ENCODE assay signal across 15 cellular contexts in the genomic region with DNA sequence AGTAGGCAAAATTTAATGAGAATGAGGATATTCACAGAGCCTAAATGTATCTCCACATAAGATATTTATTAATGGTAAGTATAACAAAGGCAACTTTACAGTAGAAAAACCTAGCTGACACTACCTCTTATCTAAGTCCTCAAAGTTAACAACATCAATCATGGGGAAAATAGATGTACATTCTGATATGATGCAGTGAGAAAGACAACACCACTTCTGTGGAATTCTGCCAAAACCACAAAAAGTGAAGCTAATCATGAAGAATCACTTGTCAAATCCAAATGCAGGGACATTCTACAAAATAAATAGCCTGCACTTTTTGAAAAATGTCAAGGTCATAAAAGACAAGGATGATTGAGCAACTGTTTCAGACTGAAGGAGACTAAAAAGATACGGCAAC. TPM values are rescaled to one million over a fixed set of nuclear protein-coding genes. Genes with fewer than 3 reads are reported as not detected.
DNase-seq lines count a peak whose midpoint lies in the region; ATAC-seq and TF ChIP-seq lines count a peak whose summit lies in the region.
"Had no signal": no experiment of that assay in that cellular context is flagged by ENCODE, and none has a peak within 500 bp of the region (broad histone marks: within the 10 kb centered on the region; RNA-seq: fewer than 3 reads in every experiment).

No MANE protein-coding gene starts in this region.

- no peaks in the 10 kb centered on the region for H3K27me3 Mint-ChIP-seq in MCF 10A (ENCODE audit: insufficient read depth, unreplicated experiment)
- peaks cover 4% of the 10 kb centered on the region for H3K27me3 Mint-ChIP-seq in activated T-helper 1 cell treated with anti-CD3 and anti-CD28 coated beads, Interleukin-12 subunit alpha, Interleukin-12 subunit beta, Interleukin-2, Interleukin-4 antibody, amounts not matched to agents 30 ng/mL and 10 ng/mL and 1 ng/mL, durations not matched to agents 14 hours and 24 hours and 36 hours (ENCODE audit: insufficient read depth)
- no peaks in the 10 kb centered on the region for H3K27me3 Mint-ChIP-seq in CD4-positive, alpha-beta T cell

- H3K27ac Mint-ChIP-seq in MCF 10A (ENCODE audit: low read depth, unreplicated experiment) = no peak overlapping the region
- H3K27ac Mint-ChIP-seq in activated T-helper 1 cell treated with anti-CD3 and anti-CD28 coated beads, Interleukin-12 subunit alpha, Interleukin-12 subunit beta, Interleukin-2, Interleukin-4 antibody, amounts not matched to agents 30 ng/mL and 10 ng/mL and 1 ng/mL, durations not matched to agents 14 hours and 24 hours and 36 hours = peak overlapping the region; percentile 0
- no peak overlapping the region for H3K27ac Mint-ChIP-seq in CD4-positive, alpha-beta T cell
- H3K27ac Mint-ChIP-seq: CD8-positive, alpha-beta T cell had no signal

- H3K4me1 ChIP-seq in breast epithelium = no peaks in the 10 kb centered on the region
- H3K4me1 ChIP-seq: BE2C, Caco-2 had no signal

- DNase-seq in MCF 10A (ENCODE audit: unreplicated experiment) (peak; percentile 28), breast epithelium (ENCODE audit: low spot score in 2 of 2) (no peak), M059J (ENCODE audit: low read depth) (peak; percentile 71), NCI-H2196 (lab: John Stamatoyannopoulos, UW; ENCODE audit: unreplicated experiment) (no peak), left lobe of liver (ENCODE audit: low spot score) (no peak), GM19238 (ENCODE audit: insufficient read length, low spot score) (no peak)
- no peak for DNase-seq in activated T-helper 1 cell treated with anti-CD3 and anti-CD28 coated beads, Interleukin-12 subunit alpha, Interleukin-12 subunit beta, Interleukin-2, Interleukin-4 antibody, amounts not matched to agents 30 ng/mL and 10 ng/mL and 1 ng/mL, durations not matched to agents 14 hours and 24 hours and 36 hours (ENCODE audit: low spot score)
- no peak for DNase-seq in CD4-positive, alpha-beta T cell
- DNase-seq: 8988T; BE2C; Caco-2; CD8-positive, alpha-beta T cell; GF-D8 had no signal

- TF ChIP-seq CTCF in MCF 10A (IDR thresholded peaks at IDR 0.05; ENCODE audit: unreplicated experiment) (no peak), breast epithelium (IDR thresholded peaks at IDR 0.05) (no peak)
- TF ChIP-seq CTCF in CD4-positive, alpha-beta T cell (IDR thresholded peaks at IDR 0.05) = no peak

- no TSS peak for BruUV-seq in MCF 10A (replicated peaks; lab: Mats Ljungman, UMichigan)

- no peak overlapping the region for H3K4me3 Mint-ChIP-seq in MCF 10A (ENCODE audit: unreplicated experiment)
- H3K4me3 Mint-ChIP-seq in activated T-helper 1 cell treated with anti-CD3 and anti-CD28 coated beads, Interleukin-12 subunit alpha, Interleukin-12 subunit beta, Interleukin-2, Interleukin-4 antibody, amounts not matched to agents 30 ng/mL and 10 ng/mL and 1 ng/mL, durations not matched to agents 14 hours and 24 hours and 36 hours = no peak overlapping the region
- H3K4me3 Mint-ChIP-seq in CD4-positive, alpha-beta T cell = no peak overlapping the region
- H3K4me3 Mint-ChIP-seq: CD8-positive, alpha-beta T cell had no signal

- TF ChIP-seq POLR2A in breast epithelium (IDR thresholded peaks at IDR 0.05) = no peak

- peaks cover 7% of the 10 kb centered on the region for H3K9me3 Mint-ChIP-seq in MCF 10A (ENCODE audit: unreplicated experiment)
- H3K9me3 Mint-ChIP-seq in activated T-helper 1 cell treated with anti-CD3 and anti-CD28 coated beads, Interleukin-12 subunit alpha, Interleukin-12 subunit beta, Interleukin-2, Interleukin-4 antibody, amounts not matched to agents 30 ng/mL and 10 ng/mL and 1 ng/mL, durations not matched to agents 14 hours and 24 hours and 36 hours = peaks cover 20% of the 10 kb centered on the region
- no peaks in the 10 kb centered on the region for H3K9me3 Mint-ChIP-seq in CD4-positive, alpha-beta T cell

- H3K4me1 Mint-ChIP-seq in MCF 10A (ENCODE audit: insufficient read depth, unreplicated experiment) = peaks cover 13% of the 10 kb centered on the region
- peaks cover 22% of the 10 kb centered on the region for H3K4me1 Mint-ChIP-seq in activated T-helper 1 cell treated with anti-CD3 and anti-CD28 coated beads, Interleukin-12 subunit alpha, Interleukin-12 subunit beta, Interleukin-2, Interleukin-4 antibody, amounts not matched to agents 30 ng/mL and 10 ng/mL and 1 ng/mL, durations not matched to agents 14 hours and 24 hours and 36 hours (ENCODE audit: low read depth)
- H3K4me1 Mint-ChIP-seq in CD4-positive, alpha-beta T cell (ENCODE audit: low read depth) = peaks cover 17% of the 10 kb centered on the region

- ATAC-seq in CD4-positive, alpha-beta T cell (ENCODE audit: poor library complexity) = no peak
- no peak for ATAC-seq in left lobe of liver
- ATAC-seq: CD8-positive, alpha-beta T cell; HCT116 had no signal

- H3K9me3 ChIP-seq in breast epithelium = no peaks in the 10 kb centered on the region
- no peaks in the 10 kb centered on the region for H3K9me3 ChIP-seq in CD4-positive, alpha-beta T cell (ENCODE audit: control insufficient read depth, low read length)
- H3K9me3 ChIP-seq: BE2C, Caco-2 had no signal

- H3K27me3 ChIP-seq in breast epithelium = no peaks in the 10 kb centered on the region
- H3K27me3 ChIP-seq in CD4-positive, alpha-beta T cell (ENCODE audit: control insufficient read depth, insufficient read depth, low read length) = no peaks in the 10 kb centered on the region
- H3K27me3 ChIP-seq: BE2C had no signal

- no peak overlapping the region for H3K4me3 ChIP-seq in breast epithelium

- POLR2A ChIA-PET in MCF 10A (lab: Yijun Ruan, JAX) = interaction anchor here (0.6 to 0.7 kb wide), 2 partner anchors 8 to 13 kb away, joined by 3 to 4 read pairs; no protein-coding TSS in a partner anchor
- POLR2A ChIA-PET in CD4-positive, alpha-beta T cell (lab: Charles Lee) = no interaction called here

- CTCF ChIA-PET in MCF 10A (lab: Yijun Ruan, JAX) = interaction anchor here (1.0 kb wide), 1 partner anchor 9 kb away, joined by 3 read pairs; no protein-coding TSS in a partner anchor
- CTCF ChIA-PET in CD4-positive, alpha-beta T cell (lab: Charles Lee) = interaction anchor here (0.6 kb wide), 1 partner anchor 506 kb away, joined by 5 read pairs; no protein-coding TSS in a partner anchor

- no peaks in the 10 kb centered on the region for H3K36me3 Mint-ChIP-seq in MCF 10A (ENCODE audit: insufficient read depth, unreplicated experiment)
- peaks cover 9% of the 10 kb centered on the region for H3K36me3 Mint-ChIP-seq in activated T-helper 1 cell treated with anti-CD3 and anti-CD28 coated beads, Interleukin-12 subunit alpha, Interleukin-12 subunit beta, Interleukin-2, Interleukin-4 antibody, amounts not matched to agents 30 ng/mL and 10 ng/mL and 1 ng/mL, durations not matched to agents 14 hours and 24 hours and 36 hours (ENCODE audit: low read depth)
- no peaks in the 10 kb centered on the region for H3K36me3 Mint-ChIP-seq in CD4-positive, alpha-beta T cell (ENCODE audit: low read depth)
- H3K36me3 Mint-ChIP-seq: CD8-positive, alpha-beta T cell had no signal

- no peak overlapping the region for H3K27ac ChIP-seq in breast epithelium
- no peak overlapping the region for H3K27ac ChIP-seq in CD4-positive, alpha-beta T cell (ENCODE audit: low read depth, low read length)
- H3K27ac ChIP-seq: C4-2B had no signal

- H3K36me3 ChIP-seq in breast epithelium = no peaks in the 10 kb centered on the region
- H3K36me3 ChIP-seq: BE2C had no signal

- intact Hi-C loops in MCF 10A (cut with micrococcal nuclease) = no loop called here
- intact Hi-C loops in breast epithelium (cut with DNase I; ENCODE audit: low total_unique reads) = no loop called here
- intact Hi-C loops in activated T-helper 1 cell treated with anti-CD3 and anti-CD28 coated beads, Interleukin-12 subunit alpha, Interleukin-12 subunit beta, Interleukin-2, Interleukin-4 antibody, amounts not matched to agents 30 ng/mL and 10 ng/mL and 1 ng/mL, durations not matched to agents 14 hours and 24 hours and 36 hours (cut with micrococcal nuclease) = loop anchor here (5.0 to 10.0 kb wide), 2 partner anchors 305 to 1188 kb away; no protein-coding TSS in a partner anchor
- intact Hi-C loops in CD4-positive, alpha-beta T cell (cut with DNase I, micrococcal nuclease) = no loop called here

RNA-seq across cellular contexts. Expression of a gene that starts 27.5 kb away (rescaled TPM):
- 0.74 and 1.3 TPM in 2 replicates for total RNA-seq in MCF 10A (2022)
- total RNA-seq in breast epithelium = under 1 TPM in 2 of 3 donors, not detected in 1; 0.48 to 0.88 TPM
- total RNA-seq in M059J (2014; rRNA removed; shearing (Covaris generic)) = 0.10 TPM in 1 of 2 replicates, not detected in the other
- 29.6 and 30.7 TPM in 2 replicates for total RNA-seq in activated T-helper 1 cell treated with anti-CD3 and anti-CD28 coated beads, Interleukin-12 subunit alpha, Interleukin-12 subunit beta, Interleukin-2, Interleukin-4 antibody, amounts not matched to agents 30 ng/mL and 10 ng/mL and 1 ng/mL, durations not matched to agents 14 hours and 24 hours and 36 hours
- total RNA-seq in CD4-positive, alpha-beta T cell = under 1 TPM; 0.64 to 0.69 TPM
- 0.08 TPM for total RNA-seq in left lobe of liver

Comparison
In these comparisons a context has a peak if more than half of its experiments do, and no peak if none do; other contexts are left out.
1. DNase-seq: peak in MCF 10A (single experiment) and M059J (single experiment); none in breast epithelium (0 of 2), activated T-helper 1 cell treated with anti-CD3 and anti-CD28 coated beads, Interleukin-12 subunit alpha, Interleukin-12 subunit beta, Interleukin-2, Interleukin-4 antibody, amounts not matched to agents 30 ng/mL and 10 ng/mL and 1 ng/mL, durations not matched to agents 14 hours and 24 hours and 36 hours (single experiment), CD4-positive, alpha-beta T cell (0 of 10), NCI-H2196 (single experiment), left lobe of liver (single experiment) and GM19238 (single experiment).
2. RNA of a gene that starts 27.5 kb away (total RNA-seq): 29.6 to 30.7 TPM in activated T-helper 1 cell treated with anti-CD3 and anti-CD28 coated beads, Interleukin-12 subunit alpha, Interleukin-12 subunit beta, Interleukin-2, Interleukin-4 antibody, amounts not matched to agents 30 ng/mL and 10 ng/mL and 1 ng/mL, durations not matched to agents 14 hours and 24 hours and 36 hours; 0.74 to 1.3 TPM in MCF 10A, 0.64 to 0.69 TPM in CD4-positive, alpha-beta T cell, 0.48 to 0.88 TPM in breast epithelium, 0.10 TPM in M059J and 0.08 TPM in left lobe of liver (single experiment); every median in the first group is over 10 times any median in the second.